ENCODE assay signal across 1 cellular context in genomic region chr16:29645699-29646187, GRCh38.
TF ChIP-seq lines count a peak whose summit lies in the region.

No MANE protein-coding gene starts in this region.

TF ChIP-seq in GM23338, 12 proteins besides CTCF, POLR2A, EP300 and RAD21 (continued from another document):
- TF ChIP-seq ZNF462 (CRISPR knock-in tag; IDR thresholded peaks at IDR 0.05): no peak
